31 cellular contexts compared by ENCODE assay signal in the genomic region with DNA sequence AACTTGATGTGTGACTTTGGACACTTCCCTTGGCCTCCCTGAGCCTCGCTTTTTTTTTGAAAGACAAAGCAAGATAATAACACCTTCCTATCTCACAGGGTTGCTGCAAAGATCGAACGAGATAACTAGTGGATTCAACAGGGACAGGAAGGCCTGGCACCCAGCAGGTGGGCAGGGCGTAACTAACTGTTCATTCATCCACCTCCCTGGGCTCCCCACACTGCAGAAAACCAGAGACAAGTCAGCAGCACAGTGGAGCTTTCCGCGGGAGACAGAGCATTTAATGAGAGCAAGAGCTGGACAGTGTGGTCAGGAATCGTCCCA. TPM values are rescaled to one million over a fixed set of nuclear protein-coding genes. Genes with fewer than 3 reads are reported as not detected.
"Had no signal": no experiment of that assay in that cellular context is flagged by ENCODE, and none has a peak within 500 bp of the region (broad histone marks: within the 10 kb centered on the region; RNA-seq: fewer than 3 reads in every experiment).

No MANE protein-coding gene starts in this region.

- ATAC-seq: foreskin keratinocyte; gastroesophageal sphincter; heart left ventricle; left cardiac atrium; lower lobe of right lung; mucosa of descending colon; natural killer cell treated with Interleukin-12 subunit alpha and Interleukin-12 subunit beta and Interleukin-15 and Interleukin-18, amount 100 ng/mL, for 72 hours; sciatic nerve; stimulated activated effector memory CD8-positive, alpha-beta T cell treated with anti-CD3 and anti-CD28 coated beads, Interleukin-12 subunit alpha, Interleukin-12 subunit beta, amount 100 ng/mL, for 72 hours had no signal

- H3K9ac ChIP-seq: parathyroid adenoma had no signal

- H3K4me2 ChIP-seq: hepatocyte, smooth muscle cell had no signal

- H3K27me3 ChIP-seq: colonic mucosa, foreskin keratinocyte, hepatocyte, thyroid gland, vagina had no signal

- H3K4me3 ChIP-seq: colonic mucosa, esophagus muscularis mucosa, gastroesophageal sphincter, heart left ventricle, hepatocyte, left ventricle myocardium inferior, lower lobe of right lung, mucosa of descending colon, smooth muscle cell, stomach, thyroid gland, vagina had no signal

- H3K27ac ChIP-seq: colonic mucosa, esophagus muscularis mucosa, foreskin keratinocyte, gastroesophageal sphincter, heart left ventricle, hepatocyte, left ventricle myocardium inferior, lower lobe of right lung, parathyroid adenoma, stomach, thyroid gland, vagina had no signal

- H3K4me1 ChIP-seq: colonic mucosa, esophagus muscularis mucosa, foreskin keratinocyte, gastroesophageal sphincter, heart left ventricle, left ventricle myocardium inferior, lower lobe of right lung, parathyroid adenoma, thyroid gland, vagina had no signal

- H3K36me3 ChIP-seq: colonic mucosa, esophagus muscularis mucosa, gastroesophageal sphincter, heart left ventricle, left ventricle myocardium inferior, lower lobe of right lung, stomach, thyroid gland, vagina had no signal

- DNase-seq: colonic mucosa; effector CD8-positive, alpha-beta T cell; foreskin keratinocyte; heart left ventricle; left cardiac atrium; left ventricle myocardium inferior; lower lobe of right lung; mucosa of descending colon; naive B cell; stimulated activated CD4-positive, alpha-beta T cell treated with anti-CD3 and anti-CD28 coated beads, Interleukin-12 subunit alpha, Interleukin-12 subunit beta, amount 100 ng/mL, for 4 hours; stimulated activated CD4-positive, alpha-beta T cell treated with anti-CD3 and anti-CD28 coated beads, Interleukin-1b, Interleukin-23, amount 100 ng/mL, for 48 hours; stimulated activated CD4-positive, alpha-beta T cell treated with anti-CD3 and anti-CD28 coated beads, Interleukin-4, amount 100 ng/mL, for 24 hours; stimulated activated naive CD4-positive, alpha-beta T cell treated with Interleukin-2 at 50 U/mL for 16 hours; stomach; thyroid gland; trophoblast cell had no signal

- H3K79me2 ChIP-seq: hepatocyte, parathyroid adenoma had no signal

RNA-seq across cellular contexts. Expression of a gene that starts 28.7 kb away (rescaled TPM):
- total RNA-seq: endothelial cell of umbilical vein; epithelial cell of proximal tubule; fibroblast of lung; left ventricle myocardium inferior; lower lobe of right lung; mucosa of descending colon; natural killer cell treated with Interleukin-12 subunit alpha and Interleukin-12 subunit beta and Interleukin-15 and Interleukin-18, amount 100 ng/mL, for 72 hours; osteoblast; stomach; subcutaneous adipose tissue; ureter had no signal
- polyA plus RNA-seq: fibroblast of lung, smooth muscle cell had no signal
